ENCODE assay signal across 8 cellular contexts in the genomic region with DNA sequence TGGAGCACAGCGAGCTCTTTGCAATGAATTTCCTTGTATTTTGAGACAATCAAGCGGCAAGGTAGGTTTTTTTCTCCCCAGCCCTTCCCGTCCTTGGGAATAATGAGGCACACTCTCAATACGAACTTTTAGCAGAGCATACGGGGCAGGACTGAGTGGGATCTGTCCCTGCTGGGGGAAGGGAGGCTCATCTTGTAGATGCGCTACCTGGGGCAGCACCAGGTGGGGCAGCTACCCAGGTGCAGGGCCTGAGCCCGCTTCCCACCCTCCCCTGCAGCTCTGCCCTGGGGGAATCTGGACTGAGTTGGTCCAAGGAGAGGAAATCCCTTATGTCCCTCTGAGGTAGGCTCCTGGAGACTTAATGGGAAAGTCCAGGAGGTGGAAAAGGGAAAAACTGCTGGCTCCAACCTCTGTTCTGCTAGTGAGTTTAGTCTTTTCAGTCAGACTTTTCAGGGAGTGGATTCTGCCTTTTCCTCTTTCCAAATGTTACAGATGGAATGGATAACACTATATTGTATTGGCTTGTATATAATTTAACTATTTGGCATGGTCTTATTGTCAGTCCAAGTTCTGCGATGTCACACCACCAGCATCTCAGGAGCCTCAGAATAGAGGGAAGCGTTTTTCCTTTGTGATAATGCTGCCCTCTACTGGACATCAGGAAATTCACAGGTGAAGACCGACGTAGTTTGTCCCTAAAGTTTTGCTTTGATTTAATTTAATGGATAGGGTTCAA. TPM values are rescaled to one million over a fixed set of nuclear protein-coding genes. Genes with fewer than 3 reads are reported as not detected.
A peak's percentile ranks its signal among the peaks of the same experiment; 100 is the strongest.
DNase-seq lines count a peak whose midpoint lies in the region; ATAC-seq, FAIRE-seq and TF ChIP-seq lines count a peak whose summit lies in the region.

No MANE protein-coding gene starts in this region.

- H2AFZ ChIP-seq in GM23338 (no peak overlapping the region; the same call in 1 of the 2 replicates), GM12878 (ENCODE audit: control insufficient read depth, low read depth, low read length) (no peak overlapping the region)

- no peaks in the 10 kb centered on the region for H3K9me2 ChIP-seq in GM23338 (ENCODE audit: insufficient read depth)

- H3K27ac Mint-ChIP-seq in GM23338, result no peak overlapping the region

- H3K27ac ChIP-seq in GM23338 (ENCODE audit: low read depth), result no peak overlapping the region
- H3K27ac ChIP-seq in GM12878 (ENCODE audit: control insufficient read depth, insufficient read depth), result no peak overlapping the region
- H3K27ac ChIP-seq in suprapubic skin, result no peak overlapping the region

- SMC1A ChIA-PET in GM12878 (lab: Charles Lee; ENCODE audit: uncharacterized antibody, unreplicated experiment), result interaction anchor here (0.5 to 2.4 kb wide), 5 partner anchors 128 to 859 kb away, joined by 3 to 10 read pairs (median 4); no protein-coding TSS in a partner anchor

- peaks cover 6% of the 10 kb centered on the region for H3K27me3 Mint-ChIP-seq in GM23338 (ENCODE audit: insufficient read depth, low read depth, poor library complexity)

- H3K36me3 Mint-ChIP-seq in GM23338 (ENCODE audit: low read depth), result no peaks in the 10 kb centered on the region

- H3K79me2 ChIP-seq in GM23338 (replicated peaks; ENCODE audit: insufficient read depth), result no peaks in the 10 kb centered on the region
- H3K79me2 ChIP-seq in GM12878 (ENCODE audit: control insufficient read depth, insufficient read depth, low read length), result no peaks in the 10 kb centered on the region

- H3K4me1 ChIP-seq in GM23338 (ENCODE audit: insufficient read depth), result no peaks in the 10 kb centered on the region
- H3K4me1 ChIP-seq in GM12878 (ENCODE audit: control insufficient read depth, insufficient read depth, low read length), result no peaks in the 10 kb centered on the region
- H3K4me1 ChIP-seq in suprapubic skin, result peaks cover 6% of the 10 kb centered on the region

- no peaks in the 10 kb centered on the region for H3K9me3 Mint-ChIP-seq in GM23338

- 36% methylated on average over 11 of the region's 11 CpGs for WGBS in GM12878 (ENCODE audit: insufficient coverage, insufficient replicate concordance, low lambda C conversion rate, missing lambda C conversion rate)
- WGBS in suprapubic skin, result 41% methylated on average over 11 of the region's 11 CpGs

- H3K4me3 ChIP-seq in GM23338 (no peak overlapping the region), GM12878 (no peak overlapping the region), suprapubic skin (no peak overlapping the region)

- H3K36me3 ChIP-seq in GM23338 (ENCODE audit: insufficient read depth) (no peaks in the 10 kb centered on the region), GM12878 (ENCODE audit: control insufficient read depth in 2 of 2, insufficient read depth in 2 of 2, low read length in 1 of 2) (no peaks in the 10 kb centered on the region), suprapubic skin (no peaks in the 10 kb centered on the region)

- no peaks in the 10 kb centered on the region for H4K20me1 ChIP-seq in GM23338 (replicated peaks; ENCODE audit: insufficient read depth)
- no peaks in the 10 kb centered on the region for H4K20me1 ChIP-seq in GM12878 (ENCODE audit: control insufficient read depth, insufficient read depth)

- peak; percentile 73 for FAIRE-seq in GM12878 (lab: Jason Lieb, UNC)

- no peak for TF ChIP-seq EP300 in GM12878 (IDR thresholded peaks at IDR 0.05; ENCODE audit: borderline replicate concordance in 1 of 2, control insufficient read depth in 1 of 2, low read depth in 2 of 2, low read length in 2 of 2)
- no peak for TF ChIP-seq EP300 in suprapubic skin (IDR thresholded peaks at IDR 0.05)

- H3K27me3 ChIP-seq in GM23338 (ENCODE audit: insufficient read depth) (no peaks in the 10 kb centered on the region), GM12878 (replicated peaks in 1 of 2; ENCODE audit: control insufficient read depth in 2 of 2, insufficient read depth in 2 of 2, low read length in 1 of 2) (no peaks in the 10 kb centered on the region), suprapubic skin (peaks cover 16% of the 10 kb centered on the region)

- H3K9me3 ChIP-seq in GM12878 (replicated peaks; ENCODE audit: control insufficient read depth, insufficient read depth, low read length) (no peaks in the 10 kb centered on the region), suprapubic skin (no peaks in the 10 kb centered on the region)

- TF ChIP-seq RAD21 in GM12878 (IDR thresholded peaks at IDR 0.05; ENCODE audit: insufficient read depth, low read depth, low read length), result peak; percentile 84

- in situ Hi-C loops in GM12878 (cut with MboI), result loop anchor here (5.0 kb wide), 2 partner anchors 130 to 375 kb away; no protein-coding TSS in a partner anchor

- intact Hi-C loops in GM12878 (cut with micrococcal nuclease; ENCODE audit: unreplicated experiment), result loop anchor here (1.0 kb wide), 2 partner anchors 130 to 377 kb away; no protein-coding TSS in a partner anchor

- peak; percentile 83 to 95 for TF ChIP-seq CTCF in GM23338 (conservative IDR thresholded peaks at IDR 0.05; ENCODE audit: low read depth in 2 of 2)
- peak; percentile 55 to 73 (median 58) for TF ChIP-seq CTCF in GM12878 (IDR thresholded peaks at IDR 0.05 in 2 of 3, conservative IDR thresholded peaks at IDR 0.05 in 1 of 3; ENCODE audit: control insufficient read depth in 2 of 3, extremely low read depth in 1 of 3, insufficient read depth in 1 of 3, low read depth in 3 of 3, low read length in 3 of 3)
- peak; percentile 71 to 81 for TF ChIP-seq CTCF in suprapubic skin (IDR thresholded peaks at IDR 0.05)

- no peak overlapping the region for H3K9ac ChIP-seq in GM12878 (ENCODE audit: control insufficient read depth, insufficient read depth, low read length)

- peaks cover 4% of the 10 kb centered on the region; the same call in 2 of the 3 replicates for H3K4me1 Mint-ChIP-seq in GM23338

- CTCF ChIA-PET in GM12878 (lab: Yijun Ruan, JAX), result interaction anchor here (0.6 to 3.5 kb wide), 4 partner anchors 16 to 476 kb away, joined by 3 to 37 read pairs (median 12); no protein-coding TSS in a partner anchor

- H3K4me2 ChIP-seq in GM23338, result no peak overlapping the region
- no peak overlapping the region for H3K4me2 ChIP-seq in GM12878 (ENCODE audit: control insufficient read depth, insufficient read depth)

- H3K4me3 Mint-ChIP-seq in GM23338, result no peak overlapping the region

- H3F3A ChIP-seq in GM23338 (replicated peaks; ENCODE audit: low read depth), result no peaks in the 10 kb centered on the region

- RAD21 ChIA-PET in GM12878 (lab: Charles Lee; ENCODE audit: unreplicated experiment), result interaction anchor here (1.6 to 2.1 kb wide), 3 partner anchors 130 to 378 kb away, joined by 3 to 9 read pairs (median 6); no protein-coding TSS in a partner anchor

- TF ChIP-seq POLR2A in GM12878 (IDR thresholded peaks at IDR 0.05; ENCODE audit: low read depth, low read length), result no peak
- no peak for TF ChIP-seq POLR2A in suprapubic skin (IDR thresholded peaks at IDR 0.05)

- no TSS peak for BruUV-seq in GM12878 (replicated peaks; lab: Mats Ljungman, UMichigan)

- POLR2A ChIA-PET in GM12878 (lab: Charles Lee), result no interaction called here

- DNase-seq in DMS153 (lab: John Stamatoyannopoulos, UW), result peak; percentile 11
- peak; percentile 76 for DNase-seq in GM23338 (ENCODE audit: low spot score)
- peak; percentile 35 for DNase-seq in NCI-H748 (lab: John Stamatoyannopoulos, UW; ENCODE audit: unreplicated experiment)
- DNase-seq in GM12878 (ENCODE audit: low read depth, low spot score), result no peak
- DNase-seq in iPS-NIHi7 (ENCODE audit: extremely low spot score), result peak; percentile 74
- no peak for DNase-seq in suprapubic skin (ENCODE audit: low spot score in 2 of 2)
- DNase-seq in mesenteric fat pad (ENCODE audit: low spot score), result no peak

- ATAC-seq in GM23338, result peak; percentile 87
- ATAC-seq in GM12878, result peak; percentile 78
- no peak for ATAC-seq in GM19452 (IDR thresholded peaks at IDR 0.05; ENCODE audit: unreplicated experiment)

RNA-seq across cellular contexts. Expression of a gene that starts 9.6 kb away (rescaled TPM):
- total RNA-seq in GM23338 (2014; rRNA removed; shearing (Covaris generic)), result not detected in 2 replicates
- 0.64 and 1.5 TPM in 2 replicates for polyA plus RNA-seq in GM23338 (2016; fragmentation: Nextera tagmentation; extraction: Ambion mirVana)
- not detected in 2 replicates for total RNA-seq in GM12878 (2013; cell fraction: nucleolus; rRNA removed)
- not detected in 2 replicates for total RNA-seq in GM12878 (2014; rRNA removed)
- not detected in 2 replicates for total RNA-seq in GM12878 (2014; rRNA removed; fragmentation: Illumina TruSeq; extraction: Trizol)
- 0.66 and 0.69 TPM in 2 replicates for total RNA-seq in GM12878 (2021)
- polyA plus RNA-seq in GM12878 (2011; ENCODE audit: low read depth), result not detected
- 0.08 TPM in 1 of 2 replicates, not detected in the other for polyA plus RNA-seq in GM12878 (2011; rRNA removed)
- polyA plus RNA-seq in GM12878 (2011; cell fraction: cytosol; rRNA removed), result 0.07 TPM in 2 replicates
- 0.12 and 0.15 TPM in 2 replicates for polyA plus RNA-seq in GM12878 (2011; cell fraction: nucleus; rRNA removed)
- polyA plus RNA-seq in GM12878 (2012), result not detected in 2 replicates
- not detected in 2 replicates for polyA plus RNA-seq in GM12878 (2014; fragmentation: Illumina TruSeq; extraction: Trizol)
- under 1 TPM in 1 of 2 experiments, not detected in 1; 0.26 TPM for polyA plus RNA-seq in GM12878 (2014; fragmentation: Nextera tagmentation; extraction: Ambion mirVana)
- polyA plus RNA-seq in GM12878 (2014; rRNA removed), result 0.28 TPM in 1 of 2 replicates, not detected in the other
- under 1 TPM in 1 of 2 experiments, not detected in 1; 0.28 TPM for polyA plus RNA-seq in GM12878 (2016; fragmentation: Nextera tagmentation; extraction: Ambion mirVana)
- not detected in 2 replicates for polyA minus RNA-seq in GM12878 (2011; rRNA and poly(A)+ RNA removed)
- polyA minus RNA-seq in GM12878 (2011; cell fraction: cytosol; rRNA and poly(A)+ RNA removed), result not detected in 2 replicates
- not detected in 2 replicates for polyA minus RNA-seq in GM12878 (2011; cell fraction: nucleus; rRNA and poly(A)+ RNA removed)
- 1 to 10 TPM; 3.0 to 6.0 (median 3.5) TPM for total RNA-seq in suprapubic skin
- total RNA-seq in mesenteric fat pad, result 401 TPM

RNA-seq across cellular contexts. Expression of a gene that starts 32.6 kb away (rescaled TPM):
- not detected in 2 replicates for total RNA-seq in GM23338 (2014; rRNA removed; shearing (Covaris generic))
- polyA plus RNA-seq in GM23338 (2016; fragmentation: Nextera tagmentation; extraction: Ambion mirVana) (not detected in 2 replicates), GM12878 (2011; rRNA removed) (0.19 and 0.37 TPM in 2 replicates), GM12878 (2014; fragmentation: Illumina TruSeq; extraction: Trizol) (not detected in 2 replicates), GM12878 (2014; fragmentation: Nextera tagmentation; extraction: Ambion mirVana) (not detected), GM12878 (2014; rRNA removed) (not detected in 2 replicates), GM12878 (2016; fragmentation: Nextera tagmentation; extraction: Ambion mirVana) (not detected)
- total RNA-seq in GM12878 (2013; cell fraction: nucleolus; rRNA removed), result not detected in 2 replicates
- total RNA-seq in GM12878 (2014; rRNA removed) (not detected in 2 replicates), GM12878 (2014; rRNA removed; fragmentation: Illumina TruSeq; extraction: Trizol) (not detected in 2 replicates), GM12878 (2021) (not detected in 2 replicates), suprapubic skin (under 1 TPM in 2 of 4 donors, not detected in 2; 0.30 to 0.60 TPM), mesenteric fat pad (not detected)
- polyA plus RNA-seq in GM12878 (2011; ENCODE audit: low read depth), result not detected
- 0.06 and 0.10 TPM in 2 replicates for polyA plus RNA-seq in GM12878 (2011; cell fraction: cytosol; rRNA removed)
- 0.10 and 0.25 TPM in 2 replicates for polyA plus RNA-seq in GM12878 (2011; cell fraction: nucleus; rRNA removed)
- not detected in 2 replicates for polyA plus RNA-seq in GM12878 (2012)
- polyA minus RNA-seq in GM12878 (2011; rRNA and poly(A)+ RNA removed), result not detected in 2 replicates
- not detected in 2 replicates for polyA minus RNA-seq in GM12878 (2011; cell fraction: cytosol; rRNA and poly(A)+ RNA removed)
- 0.24 TPM in 1 of 2 replicates, not detected in the other for polyA minus RNA-seq in GM12878 (2011; cell fraction: nucleus; rRNA and poly(A)+ RNA removed)

Comparison
In these comparisons a context has a peak if more than half of its experiments do, and no peak if none do; other contexts are left out.
1. DNase-seq: peak in DMS153 (single experiment), GM23338 (single experiment), NCI-H748 (single experiment) and iPS-NIHi7 (single experiment); none in GM12878 (single experiment), suprapubic skin (0 of 2) and mesenteric fat pad (single experiment).
2. RNA of a gene that starts 9.6 kb away (total RNA-seq): 401 TPM in mesenteric fat pad (single experiment); 3.0 to 6.0 TPM in suprapubic skin, 0.66 to 0.69 TPM in GM12878 and not detected in GM23338; every median in the first group is over 10 times any median in the second.
3. Peak in every context shown above with its lines, with median percentiles within 50 percentile points of each other: CTCF ChIP-seq.